In genomic region chr12:124525927-124526692, GRCh38 we compare ENCODE assay signal across 15 cellular contexts.
"Had no signal": no experiment of that assay in that cellular context is flagged by ENCODE, and none has a peak within 500 bp of the region (broad histone marks: within the 10 kb centered on the region; RNA-seq: fewer than 3 reads in every experiment).

No MANE protein-coding gene starts in this region.

- H3K27me3 ChIP-seq: right lobe of liver, stomach, thyroid gland, uterus had no signal

- H3K9me3 ChIP-seq: right lobe of liver, stomach, thyroid gland, uterus had no signal

- H3K36me3 ChIP-seq: right lobe of liver, thyroid gland, uterus had no signal

- H3K4me3 ChIP-seq: right lobe of liver, stomach, thyroid gland, uterus had no signal

- H3K27ac ChIP-seq: right lobe of liver, thyroid gland had no signal

- ATAC-seq: activated CD4-positive, alpha-beta T cell treated with anti-CD3 and anti-CD28 coated beads for 36 hours; activated CD8-positive, alpha-beta T cell treated with anti-CD3 and anti-CD28 coated beads for 36 hours; natural killer cell had no signal

- DNase-seq: activated CD4-positive, alpha-beta T cell treated with anti-CD3 and anti-CD28 coated beads for 36 hours; activated CD8-positive, alpha-beta memory T cell treated with anti-CD3 and anti-CD28 coated beads, Interleukin-2, amount 50 U/mL, for 48 hours; activated CD8-positive, alpha-beta T cell treated with anti-CD3 and anti-CD28 coated beads for 36 hours; activated naive CD4-positive, alpha-beta T cell treated with Interleukin-2 at 50 U/mL for 16 hours; cortex of kidney; effector memory CD4-positive, alpha-beta T cell; left cardiac atrium; natural killer cell; right lobe of liver; stimulated activated CD4-positive, alpha-beta T cell treated with anti-CD3 and anti-CD28 coated beads, Interleukin-4, amount 100 ng/mL, for 1 hour; stomach; SW 1271; T-helper 9 cell; thyroid gland; uterus had no signal
